In genomic region chr5:58073246-58073645, GRCh38 we compare ENCODE assay signal across 1 cellular context.
TF ChIP-seq lines count a peak whose summit lies in the region.

No MANE protein-coding gene starts in this region.

TF ChIP-seq in K562, 482 proteins besides CTCF, POLR2A, EP300 and RAD21 (continued from another document):
- TF ChIP-seq TFAM (CRISPR knock-in tag; conservative IDR thresholded peaks at IDR 0.05) = no peak
- TF ChIP-seq ZBTB26 (CRISPR knock-in tag; IDR thresholded peaks at IDR 0.05) = no peak
